9 cellular contexts compared by ENCODE assay signal in genomic region chr5:154220625-154221024, GRCh38. TPM values are rescaled to one million over a fixed set of nuclear protein-coding genes. Genes with fewer than 3 reads are reported as not detected.
A peak's percentile ranks its signal among the peaks of the same experiment; 100 is the strongest.
DNase-seq lines count a peak whose midpoint lies in the region; ATAC-seq and TF ChIP-seq lines count a peak whose summit lies in the region.
"Had no signal": no experiment of that assay in that cellular context is flagged by ENCODE, and none has a peak within 500 bp of the region (broad histone marks: within the 10 kb centered on the region; RNA-seq: fewer than 3 reads in every experiment).

No MANE protein-coding gene starts in this region.

- ATAC-seq in GM18519 (IDR thresholded peaks at IDR 0.05; ENCODE audit: low FRiP score, unreplicated experiment) (no peak), HG02678 (IDR thresholded peaks at IDR 0.05; ENCODE audit: unreplicated experiment) (no peak)

- POLR2A ChIA-PET in RWPE1 (lab: Yijun Ruan, JAX; ENCODE audit: low non-redundant PET) = no interaction called here

- peak; percentile 87 for DNase-seq in EH (ENCODE audit: low read depth)
- DNase-seq in RWPE1 (ENCODE audit: low spot score) = peak; percentile 36
- DNase-seq in epithelial cell of prostate (ENCODE audit: low read depth, low spot score) = no peak
- peak; percentile 86 for DNase-seq in renal cortical epithelial cell (ENCODE audit: low read depth)
- DNase-seq in NCI-H1417 (lab: John Stamatoyannopoulos, UW) = no peak
- DNase-seq in NCI-H774 (lab: John Stamatoyannopoulos, UW) = no peak
- DNase-seq: NCI-H526 treated with DMSO at 0.1 percent for 48 hours had no signal

- CTCF ChIA-PET in RWPE1 (lab: Yijun Ruan, JAX) = no interaction called here

- no peak for TF ChIP-seq CTCF in RWPE1 (conservative IDR thresholded peaks at IDR 0.05; ENCODE audit: low read depth)

- H3K27ac ChIP-seq in RWPE1 (peak overlapping the region; percentile 91), epithelial cell of prostate (peak overlapping the region; percentile 72)

RNA-seq across cellular contexts. Expression of gene GALNT10, which starts 30.1 kb away (rescaled TPM):
- 44.8 and 78.5 TPM in 2 replicates for total RNA-seq in renal cortical epithelial cell

Comparison
In these comparisons a context has a peak if more than half of its experiments do, and no peak if none do; other contexts are left out.
1. DNase-seq: peak in EH (single experiment), RWPE1 (single experiment) and renal cortical epithelial cell (single experiment); none in epithelial cell of prostate (single experiment), NCI-H1417 (0 of 3) and NCI-H774 (single experiment).